In genomic region chr5:82641362-82641988, GRCh38 we compare ENCODE assay signal across 8 cellular contexts.
A peak's percentile ranks its signal among the peaks of the same experiment; 100 is the strongest.
DNase-seq lines count a peak whose midpoint lies in the region.

No MANE protein-coding gene starts in this region.

- peak; percentile 1 for DNase-seq in activated T-cell treated with anti-CD3 and anti-CD28 coated beads for 24 hours (ENCODE audit: low read depth)
- no peak for DNase-seq in activated T-cell treated with anti-CD3 and anti-CD28 coated beads, Interleukin-2, amount 50 U/mL, for 48 hours
- DNase-seq in H4 (ENCODE audit: low spot score): peak; percentile 86
- peak; percentile 75 for DNase-seq in LoVo (ENCODE audit: low spot score)
- DNase-seq in RKO (ENCODE audit: low spot score): peak; percentile 83
- peak; percentile 22 for DNase-seq in central memory CD4-positive, alpha-beta T cell
- DNase-seq in kidney glomerular epithelial cell (lab: John Stamatoyannopoulos, UW): peak; percentile 89
- peak; percentile 97 for DNase-seq in superior temporal gyrus (ENCODE audit: extremely low spot score)

Comparison
In these comparisons a context has a peak if more than half of its experiments do, and no peak if none do; other contexts are left out.
1. DNase-seq: peak in activated T-cell treated with anti-CD3 and anti-CD28 coated beads for 24 hours (single experiment), H4 (single experiment), LoVo (single experiment), RKO (single experiment), central memory CD4-positive, alpha-beta T cell (single experiment), kidney glomerular epithelial cell (single experiment) and superior temporal gyrus (single experiment); none in activated T-cell treated with anti-CD3 and anti-CD28 coated beads, Interleukin-2, amount 50 U/mL, for 48 hours (0 of 2).